Comparison of ENCODE assay signal across 9 cellular contexts in the genomic region with DNA sequence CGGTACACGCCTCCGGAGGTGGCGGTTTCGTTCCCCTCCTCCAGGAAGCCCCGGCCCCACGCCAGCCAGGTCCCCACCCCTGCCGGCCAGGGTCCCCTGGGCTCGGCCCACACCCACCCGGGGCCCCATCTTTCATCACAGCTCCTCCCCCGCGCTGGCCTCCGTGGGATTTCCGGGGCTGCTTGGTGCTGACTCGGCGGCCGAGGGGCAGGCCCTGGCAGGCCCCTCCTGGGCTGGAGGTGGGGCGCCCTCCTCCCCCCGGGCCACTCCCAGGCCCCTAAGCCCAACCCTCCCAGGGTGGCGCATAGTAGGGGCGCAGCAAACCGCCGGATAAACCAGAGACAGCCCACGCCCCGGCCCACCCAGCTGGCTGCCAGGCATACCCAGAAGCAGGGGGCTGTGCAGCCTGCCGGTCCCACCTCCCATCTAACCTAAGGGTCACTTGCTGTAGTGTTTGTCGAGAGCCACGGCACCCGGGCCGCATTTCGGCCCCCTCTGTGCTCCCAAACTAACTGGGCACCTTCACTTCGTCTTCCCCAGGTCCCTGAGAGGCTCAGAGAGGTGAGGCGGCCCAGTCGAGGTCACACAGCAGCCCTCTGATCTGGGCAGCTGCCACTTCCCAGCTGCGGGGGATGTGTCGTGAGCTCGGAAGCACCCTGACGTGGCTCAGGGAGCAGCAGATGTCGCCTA. TPM values are rescaled to one million over a fixed set of nuclear protein-coding genes. Genes with fewer than 3 reads are reported as not detected.
DNase-seq lines count a peak whose midpoint lies in the region; ATAC-seq, FAIRE-seq and TF ChIP-seq lines count a peak whose summit lies in the region.
"Had no signal": no experiment of that assay in that cellular context is flagged by ENCODE, and none has a peak within 500 bp of the region (broad histone marks: within the 10 kb centered on the region; RNA-seq: fewer than 3 reads in every experiment).

No MANE protein-coding gene starts in this region.

- H3K27me3 Mint-ChIP-seq in activated T-helper 17 cell treated with anti-CD3 and anti-CD28 coated beads, Interleukin-2, amount 50 U/mL, for 72 hours, result no peaks in the 10 kb centered on the region

- peaks cover 52% of the 10 kb centered on the region for H3K36me3 Mint-ChIP-seq in activated T-helper 17 cell treated with anti-CD3 and anti-CD28 coated beads, Interleukin-2, amount 50 U/mL, for 72 hours (ENCODE audit: low read depth)

- DNase-seq in HTR-8/SVneo (ENCODE audit: insufficient read length, low spot score), result peak; percentile 43
- DNase-seq in heart right ventricle, result peak; percentile 74 to 77
- DNase-seq in stimulated activated CD8-positive, alpha-beta memory T cell treated with anti-CD3 and anti-CD28 coated beads, Interleukin-4, amount 100 ng/mL, for 24 hours (ENCODE audit: low read depth), result peak; percentile 75
- no peak for DNase-seq in GM19240 (ENCODE audit: insufficient read length, low spot score)
- DNase-seq in H4 (ENCODE audit: low spot score), result no peak

- WGBS in heart right ventricle, 2 donors, result 52 to 65% methylated on average over 37 to 39 of the region's 39 CpGs

- H3K27ac ChIP-seq in heart right ventricle, result peak overlapping the region; percentile 92 to 99 (median 98)
- H3K27ac ChIP-seq: SK-N-MC had no signal

- no peak for TF ChIP-seq CTCF in heart right ventricle (IDR thresholded peaks at IDR 0.05)

- peaks cover 0 to 38% (median 6%) of the 10 kb centered on the region in 9 donors for H3K36me3 ChIP-seq in heart right ventricle

- no peaks in the 10 kb centered on the region for H3K9me3 Mint-ChIP-seq in activated T-helper 17 cell treated with anti-CD3 and anti-CD28 coated beads, Interleukin-2, amount 50 U/mL, for 72 hours

- intact Hi-C loops in heart right ventricle (cut with DNase I), result loop anchor here in 4 of 10 donors (5.0 to 10.0 kb wide), 4 partner anchors 43 to 73 kb away; partner anchors contain the start of genes EEF2 (in 1 of the 4) and PIAS4 (in 1 of the 4)

- peaks cover 56 to 76% (median 73%) of the 10 kb centered on the region in 9 donors for H3K4me1 ChIP-seq in heart right ventricle

- peaks cover 4% of the 10 kb centered on the region for H3K4me1 Mint-ChIP-seq in activated T-helper 17 cell treated with anti-CD3 and anti-CD28 coated beads, Interleukin-2, amount 50 U/mL, for 72 hours

- H3K9me3 ChIP-seq in heart right ventricle, result no peaks in the 10 kb centered on the region

- peak overlapping the region; percentile 90 for H3K27ac Mint-ChIP-seq in activated T-helper 17 cell treated with anti-CD3 and anti-CD28 coated beads, Interleukin-2, amount 50 U/mL, for 72 hours

- peak overlapping the region in 8 of 10 donors; percentile 14 to 91 (median 46) for H3K4me3 ChIP-seq in heart right ventricle
- H3K4me3 ChIP-seq: SK-N-MC had no signal

- H3K4me3 Mint-ChIP-seq in activated T-helper 17 cell treated with anti-CD3 and anti-CD28 coated beads, Interleukin-2, amount 50 U/mL, for 72 hours, result peak overlapping the region; percentile 83

- ATAC-seq in activated T-helper 17 cell treated with anti-CD3 and anti-CD28 coated beads, Interleukin-2, amount 50 U/mL, for 72 hours (replicated peaks), result peak; percentile 61
- peak; percentile 5 to 50 (median 20) for ATAC-seq in heart right ventricle
- ATAC-seq in HG02571 (IDR thresholded peaks at IDR 0.05; ENCODE audit: unreplicated experiment), result no peak
- ATAC-seq in HG02938 (IDR thresholded peaks at IDR 0.05; ENCODE audit: unreplicated experiment), result no peak

- H3K27me3 ChIP-seq in heart right ventricle, result no peaks in the 10 kb centered on the region

- FAIRE-seq in HTR-8/SVneo (lab: Jason Lieb, UNC), result no peak

RNA-seq across cellular contexts. Expression of gene ZBTB7A, which starts 6.6 kb away (rescaled TPM):
- 10 to 100 TPM; 38.5 to 41.3 TPM for total RNA-seq in activated T-helper 17 cell treated with anti-CD3 and anti-CD28 coated beads, Interleukin-2, amount 50 U/mL, for 72 hours
- 10 to 100 TPM; 20.3 to 40.5 (median 26.3) TPM for total RNA-seq in heart right ventricle
- 10 to 100 TPM in 1 of 2 donors, 1 to 10 TPM in 1; 9.6 to 13.2 TPM for polyA plus RNA-seq in heart right ventricle
- total RNA-seq in H4 (2014; rRNA removed; shearing (Covaris generic)), result 2.5 and 5.0 TPM in 2 replicates

RNA-seq across cellular contexts. Expression of gene PIAS4, which starts 52.5 kb away (rescaled TPM):
- total RNA-seq in activated T-helper 17 cell treated with anti-CD3 and anti-CD28 coated beads, Interleukin-2, amount 50 U/mL, for 72 hours, result 10 to 100 TPM; 32.8 to 39.1 TPM
- 10 to 100 TPM; 11.5 to 22.8 (median 14.3) TPM for total RNA-seq in heart right ventricle
- polyA plus RNA-seq in heart right ventricle, result 10 to 100 TPM in 1 of 2 donors, 1 to 10 TPM in 1; 8.5 to 10.5 TPM
- total RNA-seq in H4 (2014; rRNA removed; shearing (Covaris generic)), result 5.7 and 9.9 TPM in 2 replicates

Comparison
In these comparisons a context has a peak if more than half of its experiments do, and no peak if none do; other contexts are left out.
1. DNase-seq: peak in HTR-8/SVneo (single experiment), heart right ventricle (2 of 2) and stimulated activated CD8-positive, alpha-beta memory T cell treated with anti-CD3 and anti-CD28 coated beads, Interleukin-4, amount 100 ng/mL, for 24 hours (single experiment); none in GM19240 (single experiment) and H4 (single experiment).
2. ATAC-seq: peak in activated T-helper 17 cell treated with anti-CD3 and anti-CD28 coated beads, Interleukin-2, amount 50 U/mL, for 72 hours (single experiment) and heart right ventricle (8 of 8); none in HG02571 (single experiment) and HG02938 (single experiment).